ENCODE assay signal across 26 cellular contexts in the genomic region with DNA sequence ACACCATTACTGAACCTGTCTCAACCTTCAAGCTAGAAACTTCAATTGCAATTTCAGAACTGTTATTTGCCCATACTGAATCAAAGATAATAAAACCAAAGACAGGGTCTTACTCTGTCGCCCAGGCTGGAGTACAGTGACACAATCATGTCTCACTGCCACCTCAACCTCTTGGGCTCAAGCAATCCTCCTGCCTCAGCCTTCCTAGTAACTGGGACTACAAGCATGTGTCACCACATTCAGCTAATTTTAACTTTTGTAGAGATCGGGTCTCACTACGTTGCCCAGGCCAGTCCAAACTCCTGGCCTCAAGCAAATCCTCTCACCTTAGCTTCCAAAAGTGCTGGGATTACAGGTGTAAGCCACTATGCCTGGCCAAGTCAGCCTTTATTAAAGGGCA.
"Had no signal": no experiment of that assay in that cellular context is flagged by ENCODE, and none has a peak within 500 bp of the region (broad histone marks: within the 10 kb centered on the region; RNA-seq: fewer than 3 reads in every experiment).

No MANE protein-coding gene starts in this region.

- H3K4me1 ChIP-seq: sigmoid colon, testis, uterus had no signal

- H3K4me2 ChIP-seq: smooth muscle cell had no signal

- H3K27ac ChIP-seq: sigmoid colon, testis, uterus had no signal

- H3K4me1 Mint-ChIP-seq: stimulated activated memory B cell treated with anti-CD40 and anti-IgM and Interleukin-4, amounts not matched to agents 10 μg/mL and 1 μg/mL and 100 μg/mL, for 72 hours had no signal

- ATAC-seq: stimulated activated memory B cell treated with anti-CD40 and anti-IgM and Interleukin-4, amounts not matched to agents 10 μg/mL and 1 μg/mL and 100 μg/mL, for 72 hours; T-cell had no signal

- H3K27me3 ChIP-seq: left lung, sigmoid colon, testis, uterus had no signal

- H3K4me3 ChIP-seq: left lung, lung, sigmoid colon, smooth muscle cell, testis, uterus had no signal

- DNase-seq: activated CD4-positive, alpha-beta memory T cell treated with anti-CD3 and anti-CD28 coated beads, Interleukin-2, amount 10 ng/mL, durations not matched to agents 7 days and 5 days; activated CD4-positive, alpha-beta T cell treated with anti-CD3 and anti-CD28 coated beads for 4 hours; activated CD4-positive, CD25-positive, alpha-beta regulatory T cell; activated gamma-delta T cell treated with Interleukin-2 at 50 U/mL for 16 hours; aorta; effector CD4-positive, alpha-beta T cell; erythroblast; foreskin melanocyte; kidney; left lung; retina; sigmoid colon; stimulated activated CD4-positive, alpha-beta T cell treated with anti-CD3 and anti-CD28 coated beads, Interleukin-15, amount 100 ng/mL, for 24 hours; T-cell; T1000; testis; trophoblast cell; uterus had no signal

- H3K27me3 Mint-ChIP-seq: activated CD4-positive, alpha-beta memory T cell treated with anti-CD3 and anti-CD28 coated beads, Interleukin-2, amount 10 ng/mL, durations not matched to agents 7 days and 5 days; activated naive CD4-positive, alpha-beta T cell treated with anti-CD3 and anti-CD28 coated beads, Interleukin-2, amount 50 U/mL, for 24 hours; brain; dendritic cell treated with granulocyte-macrophage colony-stimulating factor and Interleukin-4, amounts not matched to agents 40 ng/mL and 50 ng/mL, for 4 days; progenitor cell of endocrine pancreas; stimulated activated memory B cell treated with anti-CD40 and anti-IgM and Interleukin-4, amounts not matched to agents 10 μg/mL and 1 μg/mL and 100 μg/mL, for 72 hours; T-cell had no signal

- H3K4me3 Mint-ChIP-seq: activated CD4-positive, alpha-beta memory T cell treated with anti-CD3 and anti-CD28 coated beads, Interleukin-2, amount 10 ng/mL, durations not matched to agents 7 days and 5 days; activated naive CD4-positive, alpha-beta T cell treated with anti-CD3 and anti-CD28 coated beads, Interleukin-2, amount 50 U/mL, for 24 hours; dendritic cell treated with granulocyte-macrophage colony-stimulating factor and Interleukin-4, amounts not matched to agents 40 ng/mL and 50 ng/mL, for 4 days; stimulated activated memory B cell treated with anti-CD40 and anti-IgM and Interleukin-4, amounts not matched to agents 10 μg/mL and 1 μg/mL and 100 μg/mL, for 72 hours; T-cell had no signal

- H3K9me3 ChIP-seq: left lung, sigmoid colon, testis, uterus had no signal

- H3K36me3 Mint-ChIP-seq: T-cell had no signal

- H3K27ac Mint-ChIP-seq: activated naive CD4-positive, alpha-beta T cell treated with anti-CD3 and anti-CD28 coated beads, Interleukin-2, amount 50 U/mL, for 24 hours; activated T-helper 1 cell treated with anti-CD3 and anti-CD28 coated beads, Interleukin-12 subunit alpha, Interleukin-12 subunit beta, Interleukin-2, Interleukin-4 antibody, amounts not matched to agents 30 ng/mL and 10 ng/mL and 1 ng/mL, durations not matched to agents 14 hours and 24 hours and 36 hours; brain; dendritic cell treated with granulocyte-macrophage colony-stimulating factor and Interleukin-4, amounts not matched to agents 40 ng/mL and 50 ng/mL, for 4 days; progenitor cell of endocrine pancreas; stimulated activated memory B cell treated with anti-CD40 and anti-IgM and Interleukin-4, amounts not matched to agents 10 μg/mL and 1 μg/mL and 100 μg/mL, for 72 hours; T-cell had no signal

- H3K36me3 ChIP-seq: left lung, sigmoid colon, uterus had no signal
